Comparison of ENCODE assay signal across 2 cellular contexts in genomic region chr16:48157794-48158193, GRCh38.
TF ChIP-seq lines count a peak whose summit lies in the region.

No MANE protein-coding gene starts in this region.

TF ChIP-seq in HCT116, 20 proteins besides CTCF, POLR2A, EP300 and RAD21 (continued from another document):
- TF ChIP-seq EGR1 (IDR thresholded peaks at IDR 0.05; ENCODE audit: low read depth) (no peak), CEBPB (IDR thresholded peaks at IDR 0.05; ENCODE audit: low read depth) (no peak), FOSL1 (IDR thresholded peaks at IDR 0.05; ENCODE audit: low read depth) (no peak), YY1 (IDR thresholded peaks at IDR 0.05; ENCODE audit: extremely low read depth, insufficient replicate concordance, low read depth, low read length) (no peak), TCF7L2 (IDR thresholded peaks at IDR 0.05; ENCODE audit: borderline replicate concordance, extremely low read depth, insufficient read depth, insufficient read length) (no peak), SP1 (IDR thresholded peaks at IDR 0.05; ENCODE audit: low read depth) (no peak), SIN3A (IDR thresholded peaks at IDR 0.05; ENCODE audit: low read depth) (no peak), ZBTB33 (IDR thresholded peaks at IDR 0.05; ENCODE audit: extremely low read depth, insufficient replicate concordance, low read length) (no peak)

TF ChIP-seq in SK-N-SH treated with all-trans-retinoic acid at 6 μM for 48 hours, 23 proteins besides CTCF, POLR2A, EP300 and RAD21 (continued from another document):
- TF ChIP-seq POU6F1 (CRISPR knock-in tag; IDR thresholded peaks at IDR 0.05; ENCODE audit: borderline replicate concordance, low read depth) (no peak), SNAI2 (CRISPR knock-in tag; IDR thresholded peaks at IDR 0.05) (no peak), CREB5 (CRISPR knock-in tag; IDR thresholded peaks at IDR 0.05; ENCODE audit: low read depth) (no peak), ZNF565 (CRISPR knock-in tag; conservative IDR thresholded peaks at IDR 0.05; ENCODE audit: low read depth) (no peak), RARB (CRISPR knock-in tag; IDR thresholded peaks at IDR 0.05) (no peak), ZFP30 (CRISPR knock-in tag; IDR thresholded peaks at IDR 0.05) (no peak), BACH2 (CRISPR knock-in tag; IDR thresholded peaks at IDR 0.05; ENCODE audit: borderline replicate concordance) (no peak), CSRNP3 (CRISPR knock-in tag; IDR thresholded peaks at IDR 0.05) (no peak)
